In the genomic region with DNA sequence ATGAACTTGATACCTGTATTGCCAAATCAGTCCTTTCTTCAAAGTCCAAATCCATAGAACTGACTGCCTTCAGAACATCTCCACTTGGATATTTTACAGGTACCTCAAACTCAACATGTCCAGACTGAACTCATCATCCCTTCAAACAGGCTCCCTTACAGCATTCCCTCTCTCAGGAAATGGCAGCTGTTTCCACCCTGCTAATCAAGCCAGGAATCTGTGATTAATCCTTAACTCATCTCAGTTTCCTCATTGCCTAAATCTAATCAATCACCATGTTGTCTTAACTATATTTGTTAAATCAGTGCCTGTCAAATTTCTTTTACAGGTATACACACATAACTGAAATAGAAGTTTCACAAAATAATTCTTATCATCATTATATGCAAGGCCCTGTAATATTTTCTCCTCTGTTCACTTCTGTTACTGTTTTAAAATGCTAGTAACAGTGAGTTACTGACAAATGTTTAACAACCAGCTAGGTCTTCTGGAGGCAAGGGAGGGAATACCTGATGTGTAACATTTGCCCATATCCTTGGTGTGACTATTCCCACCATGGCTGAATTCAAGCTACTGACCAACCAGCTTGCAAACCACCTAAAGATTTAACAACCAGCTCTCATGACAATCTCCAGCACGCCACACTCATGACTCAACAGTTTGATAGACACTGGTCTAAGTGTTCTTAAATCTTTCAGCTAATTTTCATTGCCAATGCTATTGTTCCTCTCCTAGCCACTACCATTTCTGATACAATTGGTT, we compare ENCODE assay signal across 18 cellular contexts.
DNase-seq lines count a peak whose midpoint lies in the region; ATAC-seq and TF ChIP-seq lines count a peak whose summit lies in the region.
"Had no signal": no experiment of that assay in that cellular context is flagged by ENCODE, and none has a peak within 500 bp of the region (broad histone marks: within the 10 kb centered on the region; RNA-seq: fewer than 3 reads in every experiment).

No MANE protein-coding gene starts in this region.

- no peaks in the 10 kb centered on the region for H3K9me3 Mint-ChIP-seq in activated T-cell treated with anti-CD3 and anti-CD28 coated beads, Interleukin-2, amount 50 U/mL, for 24 hours
- H3K9me3 Mint-ChIP-seq: activated CD4-positive, alpha-beta T cell treated with anti-CD3 and anti-CD28 coated beads, Interleukin-2, amount 10 ng/mL, durations not matched to agents 7 days and 5 days; activated naive CD4-positive, alpha-beta T cell treated with anti-CD3 and anti-CD28 coated beads for 36 hours; stimulated activated memory B cell treated with anti-CD40 and anti-IgM and Interleukin-4, amounts not matched to agents 10 μg/mL and 1 μg/mL and 100 μg/mL, for 72 hours had no signal

- H3K4me3 ChIP-seq in stomach: no peak overlapping the region
- H3K4me3 ChIP-seq in upper lobe of right lung: no peak overlapping the region
- H3K4me3 ChIP-seq: esophagus squamous epithelium, GM12878, left ventricle myocardium inferior, pancreas had no signal

- H3K27ac ChIP-seq in stomach: no peak overlapping the region
- H3K27ac ChIP-seq in upper lobe of right lung: no peak overlapping the region
- H3K27ac ChIP-seq: esophagus squamous epithelium, left ventricle myocardium inferior, pancreas had no signal

- 81 to 100% (median 93%) methylated on average over 1 of the region's 1 CpG for WGBS in stomach, 5 donors

- no peaks in the 10 kb centered on the region for H3K27me3 Mint-ChIP-seq in activated T-cell treated with anti-CD3 and anti-CD28 coated beads, Interleukin-2, amount 50 U/mL, for 24 hours
- H3K27me3 Mint-ChIP-seq: activated CD4-positive, alpha-beta T cell treated with anti-CD3 and anti-CD28 coated beads, Interleukin-2, amount 10 ng/mL, durations not matched to agents 7 days and 5 days; stimulated activated memory B cell treated with anti-CD40 and anti-IgM and Interleukin-4, amounts not matched to agents 10 μg/mL and 1 μg/mL and 100 μg/mL, for 72 hours had no signal

- no peaks in the 10 kb centered on the region for H3K36me3 Mint-ChIP-seq in activated T-cell treated with anti-CD3 and anti-CD28 coated beads, Interleukin-2, amount 50 U/mL, for 24 hours (ENCODE audit: low read depth)
- H3K36me3 Mint-ChIP-seq: stimulated activated memory B cell treated with anti-CD40 and anti-IgM and Interleukin-4, amounts not matched to agents 10 μg/mL and 1 μg/mL and 100 μg/mL, for 72 hours had no signal

- ATAC-seq in upper lobe of right lung: no peak
- no peak for ATAC-seq in omental fat pad (ENCODE audit: low FRiP score)
- ATAC-seq: GM12878; stimulated activated memory B cell treated with anti-CD40 and anti-IgM and Interleukin-4, amounts not matched to agents 10 μg/mL and 1 μg/mL and 100 μg/mL, for 72 hours had no signal

- H3K27me3 ChIP-seq in stomach (no peaks in the 10 kb centered on the region), upper lobe of right lung (no peaks in the 10 kb centered on the region)
- H3K27me3 ChIP-seq: esophagus squamous epithelium, pancreas had no signal

- no peaks in the 10 kb centered on the region for H3K4me1 ChIP-seq in stomach
- no peaks in the 10 kb centered on the region for H3K4me1 ChIP-seq in upper lobe of right lung
- H3K4me1 ChIP-seq: left ventricle myocardium inferior, pancreas had no signal

- TF ChIP-seq POLR2A in stomach (IDR thresholded peaks at IDR 0.05): no peak

- no peaks in the 10 kb centered on the region for H3K4me1 Mint-ChIP-seq in activated T-cell treated with anti-CD3 and anti-CD28 coated beads, Interleukin-2, amount 50 U/mL, for 24 hours (ENCODE audit: low read depth)
- H3K4me1 Mint-ChIP-seq: activated CD4-positive, alpha-beta T cell treated with anti-CD3 and anti-CD28 coated beads, Interleukin-2, amount 10 ng/mL, durations not matched to agents 7 days and 5 days; stimulated activated memory B cell treated with anti-CD40 and anti-IgM and Interleukin-4, amounts not matched to agents 10 μg/mL and 1 μg/mL and 100 μg/mL, for 72 hours had no signal

- intact Hi-C loops in stomach (cut with DNase I; ENCODE audit: low total_unique reads) (no loop called here), upper lobe of right lung (cut with DNase I) (no loop called here)

- TF ChIP-seq CTCF in stomach (IDR thresholded peaks at IDR 0.05) (no peak), upper lobe of right lung (IDR thresholded peaks at IDR 0.05) (no peak), omental fat pad (IDR thresholded peaks at IDR 0.05) (no peak)

- DNase-seq in EH (ENCODE audit: low read depth) (peak; percentile 71), NCI-H226 (peak; percentile 34), dermis blood vessel endothelial cell (peak; percentile 62), kidney glomerular epithelial cell (lab: John Stamatoyannopoulos, UW) (peak; percentile 39), stomach (no peak), upper lobe of right lung (no peak), omental fat pad (ENCODE audit: low spot score) (no peak)
- no peak for DNase-seq in activated T-cell treated with anti-CD3 and anti-CD28 coated beads, Interleukin-2, amount 50 U/mL, for 24 hours
- DNase-seq: activated CD4-positive, alpha-beta T cell treated with anti-CD3 and anti-CD28 coated beads, Interleukin-2, amount 10 ng/mL, durations not matched to agents 7 days and 5 days; activated naive CD4-positive, alpha-beta T cell treated with anti-CD3 and anti-CD28 coated beads for 36 hours; esophagus squamous epithelium; GOT3; left ventricle myocardium inferior; NCI-H1694; NCI-H446; pancreas had no signal

- no peak for TF ChIP-seq EP300 in stomach (IDR thresholded peaks at IDR 0.05)

- H3K36me3 ChIP-seq in stomach: no peaks in the 10 kb centered on the region
- no peaks in the 10 kb centered on the region for H3K36me3 ChIP-seq in upper lobe of right lung
- H3K36me3 ChIP-seq: esophagus squamous epithelium, left ventricle myocardium inferior, pancreas had no signal

- H3K9me3 ChIP-seq in stomach: no peaks in the 10 kb centered on the region
- no peaks in the 10 kb centered on the region for H3K9me3 ChIP-seq in upper lobe of right lung
- H3K9me3 ChIP-seq: esophagus squamous epithelium, left ventricle myocardium inferior, pancreas had no signal

- H3K4me3 Mint-ChIP-seq in activated T-cell treated with anti-CD3 and anti-CD28 coated beads, Interleukin-2, amount 50 U/mL, for 24 hours: no peak overlapping the region
- H3K4me3 Mint-ChIP-seq: activated CD4-positive, alpha-beta T cell treated with anti-CD3 and anti-CD28 coated beads, Interleukin-2, amount 10 ng/mL, durations not matched to agents 7 days and 5 days; activated naive CD4-positive, alpha-beta T cell treated with anti-CD3 and anti-CD28 coated beads for 36 hours; stimulated activated memory B cell treated with anti-CD40 and anti-IgM and Interleukin-4, amounts not matched to agents 10 μg/mL and 1 μg/mL and 100 μg/mL, for 72 hours had no signal

- no peak overlapping the region for H3K27ac Mint-ChIP-seq in activated T-cell treated with anti-CD3 and anti-CD28 coated beads, Interleukin-2, amount 50 U/mL, for 24 hours
- H3K27ac Mint-ChIP-seq: activated CD4-positive, alpha-beta T cell treated with anti-CD3 and anti-CD28 coated beads, Interleukin-2, amount 10 ng/mL, durations not matched to agents 7 days and 5 days; activated naive CD4-positive, alpha-beta T cell treated with anti-CD3 and anti-CD28 coated beads for 36 hours; stimulated activated memory B cell treated with anti-CD40 and anti-IgM and Interleukin-4, amounts not matched to agents 10 μg/mL and 1 μg/mL and 100 μg/mL, for 72 hours had no signal

Comparison
In these comparisons a context has a peak if more than half of its experiments do, and no peak if none do; other contexts are left out.
1. DNase-seq: peak in EH (single experiment), NCI-H226 (single experiment), dermis blood vessel endothelial cell (single experiment) and kidney glomerular epithelial cell (single experiment); none in stomach (single experiment), activated T-cell treated with anti-CD3 and anti-CD28 coated beads, Interleukin-2, amount 50 U/mL, for 24 hours (single experiment), upper lobe of right lung (single experiment) and omental fat pad (single experiment).